11 cellular contexts compared by ENCODE assay signal in the genomic region with DNA sequence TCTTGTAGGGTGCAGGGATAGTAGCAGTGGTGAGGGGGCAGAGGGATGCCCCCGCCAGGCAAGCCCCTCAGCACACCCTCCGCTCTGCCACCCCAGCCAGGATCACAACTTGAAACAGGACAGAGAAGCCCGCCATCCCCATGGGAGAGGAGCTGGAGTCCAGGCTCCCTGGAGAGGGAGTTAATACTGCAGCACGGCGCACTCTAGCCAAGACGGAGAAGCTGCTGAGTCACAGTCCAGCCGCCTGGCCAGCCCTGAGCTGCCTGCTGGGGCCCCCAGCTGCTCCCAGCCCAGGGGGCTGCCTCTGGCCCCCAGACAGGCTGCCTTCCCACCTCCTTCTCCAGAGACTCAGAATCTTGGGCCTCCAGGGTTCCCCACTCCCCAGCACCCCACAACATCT.
DNase-seq lines count a peak whose midpoint lies in the region; ATAC-seq and TF ChIP-seq lines count a peak whose summit lies in the region.
"Had no signal": no experiment of that assay in that cellular context is flagged by ENCODE, and none has a peak within 500 bp of the region (broad histone marks: within the 10 kb centered on the region; RNA-seq: fewer than 3 reads in every experiment).

No MANE protein-coding gene starts in this region.

- no peak overlapping the region for H2AFZ ChIP-seq in smooth muscle cell (ENCODE audit: low read depth)

- peaks cover 16% of the 10 kb centered on the region for H3K27me3 Mint-ChIP-seq in activated T-cell treated with anti-CD3 and anti-CD28 coated beads, Interleukin-2, amount 50 U/mL, for 72 hours (ENCODE audit: low read depth)

- WGBS in smooth muscle cell (ENCODE audit: low lambda C conversion rate) = 31% methylated on average over 7 of the region's 7 CpGs

- H3K9me3 ChIP-seq in HEK293 (ENCODE audit: control insufficient read depth, insufficient read depth, low read depth, low read length) = no peaks in the 10 kb centered on the region
- H3K9me3 ChIP-seq in adipocyte (ENCODE audit: control insufficient read depth, low read length) = no peaks in the 10 kb centered on the region
- no peaks in the 10 kb centered on the region for H3K9me3 ChIP-seq in smooth muscle cell (replicated peaks; ENCODE audit: low read depth)
- H3K9me3 ChIP-seq in HAP-1 = no peaks in the 10 kb centered on the region

- intact Hi-C loops in left ventricle myocardium superior (cut with micrococcal nuclease) = no loop called here

- no peak overlapping the region for H3K4me3 Mint-ChIP-seq in activated T-cell treated with anti-CD3 and anti-CD28 coated beads, Interleukin-2, amount 50 U/mL, for 72 hours
- H3K4me3 Mint-ChIP-seq: activated CD4-positive, alpha-beta memory T cell treated with anti-CD3 and anti-CD28 coated beads for 36 hours had no signal

- H3K4me1 ChIP-seq in HEK293 (ENCODE audit: control insufficient read depth, insufficient read depth, low read length) (no peaks in the 10 kb centered on the region; the same call in 1 of the 2 replicates), adipocyte (ENCODE audit: control insufficient read depth, insufficient read depth, low read length) (peaks cover 30% of the 10 kb centered on the region), smooth muscle cell (ENCODE audit: low read depth) (peaks cover 16% of the 10 kb centered on the region), HAP-1 (no peaks in the 10 kb centered on the region)

- peak overlapping the region; percentile 56 for H3K9ac ChIP-seq in adipocyte (ENCODE audit: low read length)
- peak overlapping the region; percentile 12 for H3K9ac ChIP-seq in smooth muscle cell (ENCODE audit: low read depth)

- POLR2A ChIA-PET in HEK293 (lab: Yijun Ruan, JAX) = no interaction called here

- H3K27ac ChIP-seq in HEK293 (ENCODE audit: extremely low read depth, low read depth, low read length) = no peak overlapping the region
- no peak overlapping the region for H3K27ac ChIP-seq in smooth muscle cell (ENCODE audit: low read depth)
- H3K27ac ChIP-seq: HL-60 had no signal

- peaks cover 4% of the 10 kb centered on the region for H3K27me3 ChIP-seq in adipocyte (replicated peaks; ENCODE audit: control insufficient read depth, insufficient read depth, low read length)
- H3K27me3 ChIP-seq in smooth muscle cell (ENCODE audit: low read depth) = no peaks in the 10 kb centered on the region
- H3K27me3 ChIP-seq in HAP-1 (ENCODE audit: low read depth) = no peaks in the 10 kb centered on the region

- H4K20me1 ChIP-seq in smooth muscle cell (ENCODE audit: low read depth) = no peaks in the 10 kb centered on the region

- peaks cover 3% of the 10 kb centered on the region for H3F3A ChIP-seq in smooth muscle cell (ENCODE audit: low read depth)

- no peak overlapping the region for H3K27ac Mint-ChIP-seq in activated T-cell treated with anti-CD3 and anti-CD28 coated beads, Interleukin-2, amount 50 U/mL, for 72 hours
- H3K27ac Mint-ChIP-seq: activated CD4-positive, alpha-beta memory T cell treated with anti-CD3 and anti-CD28 coated beads for 36 hours had no signal

- no peaks in the 10 kb centered on the region for H3K79me2 ChIP-seq in smooth muscle cell (ENCODE audit: low read depth)

- no peaks in the 10 kb centered on the region for H3K36me3 Mint-ChIP-seq in activated T-cell treated with anti-CD3 and anti-CD28 coated beads, Interleukin-2, amount 50 U/mL, for 72 hours (ENCODE audit: insufficient read depth in 2 of 2)
- H3K36me3 Mint-ChIP-seq: activated CD4-positive, alpha-beta memory T cell treated with anti-CD3 and anti-CD28 coated beads for 36 hours had no signal

- peak overlapping the region; percentile 74 for H3K4me2 ChIP-seq in smooth muscle cell

- H3K4me1 Mint-ChIP-seq in activated T-cell treated with anti-CD3 and anti-CD28 coated beads, Interleukin-2, amount 50 U/mL, for 72 hours (ENCODE audit: low read depth) = no peaks in the 10 kb centered on the region

- H3K36me3 ChIP-seq in HEK293 (ENCODE audit: control insufficient read depth in 2 of 2, insufficient read depth in 1 of 2, low read length in 2 of 2) = no peaks in the 10 kb centered on the region
- H3K36me3 ChIP-seq in adipocyte (ENCODE audit: control insufficient read depth, insufficient read depth, low read length, severe bottlenecking) = no peaks in the 10 kb centered on the region
- no peaks in the 10 kb centered on the region for H3K36me3 ChIP-seq in smooth muscle cell (ENCODE audit: low read depth)
- H3K36me3 ChIP-seq in HAP-1 (replicated peaks) = no peaks in the 10 kb centered on the region

- DNase-seq in adipocyte (ENCODE audit: low read depth) (peak; percentile 31), left ventricle myocardium superior (peak; percentile 66), smooth muscle cell (lab: John Stamatoyannopoulos, UW; ENCODE audit: unreplicated experiment) (no peak), HAP-1 (ENCODE audit: low spot score in 2 of 2) (no peak)
- no peak for DNase-seq in activated T-cell treated with anti-CD3 and anti-CD28 coated beads, Interleukin-2, amount 50 U/mL, for 72 hours
- DNase-seq: activated CD4-positive, alpha-beta memory T cell treated with anti-CD3 and anti-CD28 coated beads for 36 hours; NCI-H187 had no signal

- TF ChIP-seq CTCF in HEK293 (tag by site-specific recombination; IDR thresholded peaks at IDR 0.05) (no peak), smooth muscle cell (IDR thresholded peaks at IDR 0.05; ENCODE audit: borderline replicate concordance, insufficient read depth, poor library complexity, severe bottlenecking) (no peak)

- CTCF ChIA-PET in HEK293 (lab: Yijun Ruan, JAX) = interaction anchor here (0.7 kb wide), 1 partner anchor 511 kb away, joined by 3 read pairs; no protein-coding TSS in a partner anchor

- peak; percentile 50 for ATAC-seq in left ventricle myocardium superior
- no peak for ATAC-seq in activated T-cell treated with anti-CD3 and anti-CD28 coated beads, Interleukin-2, amount 50 U/mL, for 72 hours (replicated peaks in 1 of 2)
- no peak for ATAC-seq in HG02885 (IDR thresholded peaks at IDR 0.05; ENCODE audit: poor library complexity, unreplicated experiment)
- no peak for ATAC-seq in HG02970 (IDR thresholded peaks at IDR 0.05; ENCODE audit: low FRiP score, unreplicated experiment)

- H3K4me3 ChIP-seq in HEK293 (ENCODE audit: low read depth, low read length) = no peak overlapping the region
- H3K4me3 ChIP-seq in adipocyte (ENCODE audit: low read length) = peak overlapping the region; percentile 27
- H3K4me3 ChIP-seq in smooth muscle cell = no peak overlapping the region
- H3K4me3 ChIP-seq in HAP-1 = no peak overlapping the region

- in situ Hi-C loops in HAP-1 (cut with MboI; ENCODE audit: low sequenced_read_pairs) = no loop called here

- no peaks in the 10 kb centered on the region for H3K9me3 Mint-ChIP-seq in activated T-cell treated with anti-CD3 and anti-CD28 coated beads, Interleukin-2, amount 50 U/mL, for 72 hours
- H3K9me3 Mint-ChIP-seq: activated CD4-positive, alpha-beta memory T cell treated with anti-CD3 and anti-CD28 coated beads for 36 hours had no signal

TF ChIP-seq in HEK293, 187 proteins besides CTCF, POLR2A, EP300 and RAD21:
- TF ChIP-seq ZNF16 (tag by site-specific recombination; IDR thresholded peaks at IDR 0.05; ENCODE audit: low read depth) (no peak), ZSCAN23 (tag by site-specific recombination; IDR thresholded peaks at IDR 0.05) (no peak), ZIC2 (tag by site-specific recombination; IDR thresholded peaks at IDR 0.05) (peak; percentile 81), HIC1 (tag by site-specific recombination; IDR thresholded peaks at IDR 0.05) (no peak), GLIS2 (tag by site-specific recombination; IDR thresholded peaks at IDR 0.05) (0 out of 2 replicates have a peak, but pooled peaks have one; percentile 20), ZNF37A (tag by site-specific recombination; IDR thresholded peaks at IDR 0.05) (no peak), ZNF549 (tag by site-specific recombination; IDR thresholded peaks at IDR 0.05) (no peak), FEZF1 (tag by site-specific recombination; IDR thresholded peaks at IDR 0.05) (no peak)
- TF ChIP-seq, protein P1, sequence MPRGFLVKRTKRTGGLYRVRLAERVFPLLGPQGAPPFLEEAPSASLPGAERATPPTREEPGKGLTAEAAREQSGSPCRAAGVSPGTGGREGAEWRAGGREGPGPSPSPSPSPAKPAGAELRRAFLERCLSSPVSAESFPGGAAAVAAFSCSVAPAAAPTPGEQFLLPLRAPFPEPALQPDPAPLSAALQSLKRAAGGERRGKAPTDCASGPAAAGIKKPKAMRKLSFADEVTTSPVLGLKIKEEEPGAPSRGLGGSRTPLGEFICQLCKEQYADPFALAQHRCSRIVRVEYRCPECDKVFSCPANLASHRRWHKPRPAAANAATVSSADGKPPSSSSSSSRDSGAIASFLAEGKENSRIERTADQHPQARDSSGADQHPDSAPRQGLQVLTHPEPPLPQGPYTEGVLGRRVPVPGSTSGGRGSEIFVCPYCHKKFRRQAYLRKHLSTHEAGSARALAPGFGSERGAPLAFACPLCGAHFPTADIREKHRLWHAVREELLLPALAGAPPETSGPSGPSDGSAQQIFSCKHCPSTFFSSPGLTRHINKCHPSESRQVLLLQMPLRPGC (tag by site-specific recombination; IDR thresholded peaks at IDR 0.05) = no peak
TF ChIP-seq in HEK293: peak in this region for 2.

Comparison
In these comparisons a context has a peak if more than half of its experiments do, and no peak if none do; other contexts are left out.
1. DNase-seq: peak in adipocyte (single experiment) and left ventricle myocardium superior (single experiment); none in smooth muscle cell (single experiment), HAP-1 (0 of 2) and activated T-cell treated with anti-CD3 and anti-CD28 coated beads, Interleukin-2, amount 50 U/mL, for 72 hours (0 of 2).